ENCODE assay signal across 8 cellular contexts in genomic region chr10:132904169-132904813, GRCh38. TPM values are rescaled to one million over a fixed set of nuclear protein-coding genes. Genes with fewer than 3 reads are reported as not detected.
DNase-seq lines count a peak whose midpoint lies in the region; ATAC-seq, FAIRE-seq and TF ChIP-seq lines count a peak whose summit lies in the region.

No MANE protein-coding gene starts in this region.

- H3K79me2 ChIP-seq in OCI-LY3 (ENCODE audit: low read length): no peaks in the 10 kb centered on the region

- no peak overlapping the region for H3K4me3 ChIP-seq in GM12875 (ENCODE audit: low read depth, low read length)
- no peak overlapping the region for H3K4me3 ChIP-seq in OCI-LY3 (ENCODE audit: low read length)
- no peak overlapping the region for H3K4me3 ChIP-seq in astrocyte of the spinal cord (ENCODE audit: low read depth, low read length)
- no peak overlapping the region for H3K4me3 ChIP-seq in kidney (ENCODE audit: low read length in 2 of 2)

- no peak overlapping the region for H2AFZ ChIP-seq in OCI-LY3 (ENCODE audit: low read depth, low read length)

- FAIRE-seq in kidney (lab: Jason Lieb, UNC): no peak

- DNase-seq in AG20443 (ENCODE audit: low spot score): peak; percentile 72
- peak; percentile 14 for DNase-seq in astrocyte of the spinal cord (ENCODE audit: low read depth, low spot score)
- DNase-seq in kidney: peak; percentile 58
- DNase-seq in stimulated activated CD8-positive, alpha-beta memory T cell treated with anti-CD3 and anti-CD28 coated beads, Interleukin-4, amount 100 ng/mL, for 24 hours (ENCODE audit: low read depth): peak; percentile 26

- no peaks in the 10 kb centered on the region for H4K20me1 ChIP-seq in OCI-LY3 (ENCODE audit: insufficient read depth, low read length)

- H3K9me3 ChIP-seq in OCI-LY3 (ENCODE audit: insufficient read depth, low read length) (no peaks in the 10 kb centered on the region), kidney (ENCODE audit: control insufficient read depth in 1 of 2, low read length in 2 of 2) (no peaks in the 10 kb centered on the region)

- H3K9ac ChIP-seq in OCI-LY3 (ENCODE audit: low read length) (no peak overlapping the region), kidney (ENCODE audit: low read length in 2 of 2) (no peak overlapping the region)

- ATAC-seq in GM19328 (IDR thresholded peaks at IDR 0.05; ENCODE audit: unreplicated experiment) (no peak), GM21515 (IDR thresholded peaks at IDR 0.05; ENCODE audit: unreplicated experiment) (no peak)

- TF ChIP-seq CTCF in GM12875 (IDR thresholded peaks at IDR 0.05; ENCODE audit: borderline replicate concordance, insufficient read depth, low read depth, low read length) (peak; percentile 82), OCI-LY3 (IDR thresholded peaks at IDR 0.05; ENCODE audit: low read depth, low read length) (peak; percentile 56), astrocyte of the spinal cord (IDR thresholded peaks at IDR 0.05; ENCODE audit: low read depth, low read length) (peak; percentile 77), kidney (IDR thresholded peaks at IDR 0.05; ENCODE audit: borderline replicate concordance, extremely low read depth, insufficient read depth) (peak; percentile 72)

- H3K36me3 ChIP-seq in OCI-LY3 (replicated peaks; ENCODE audit: low read depth, low read length): no peaks in the 10 kb centered on the region
- H3K36me3 ChIP-seq in kidney (ENCODE audit: control insufficient read depth in 1 of 2, insufficient read depth in 2 of 2, low read length in 2 of 2): no peaks in the 10 kb centered on the region

- in situ Hi-C loops in astrocyte of the spinal cord (cut with HindIII; ENCODE audit: low sequenced_read_pairs): no loop called here

- H3K27ac ChIP-seq in OCI-LY3 (ENCODE audit: low read length): no peak overlapping the region
- H3K27ac ChIP-seq in kidney (ENCODE audit: low read depth in 2 of 2, low read length in 2 of 2): no peak overlapping the region

- no peaks in the 10 kb centered on the region for H3K4me1 ChIP-seq in OCI-LY3 (ENCODE audit: low read length)
- H3K4me1 ChIP-seq in kidney (ENCODE audit: control insufficient read depth in 1 of 2, insufficient read depth in 1 of 2, low read depth in 1 of 2, low read length in 2 of 2): no peaks in the 10 kb centered on the region

- no peak overlapping the region for H3K4me2 ChIP-seq in OCI-LY3 (ENCODE audit: low read length)

- H3K27me3 ChIP-seq in OCI-LY3 (ENCODE audit: low read depth, low read length): no peaks in the 10 kb centered on the region

- intact Hi-C loops in kidney (cut with DNase I): no loop called here

RNA-seq across cellular contexts. Expression of gene CFAP46, which starts 38.1 kb away (rescaled TPM):
- 8.3 TPM for total RNA-seq in kidney
- 3.8 TPM for polyA plus RNA-seq in kidney (ENCODE audit: insufficient read depth, low read depth, low replicate concordance)

Comparison
In these comparisons a context has a peak if more than half of its experiments do, and no peak if none do; other contexts are left out.
1. DNase-seq: peak in every context shown above with its lines; median percentile 72 in AG20443; 58 in kidney; 26 in stimulated activated CD8-positive, alpha-beta memory T cell treated with anti-CD3 and anti-CD28 coated beads, Interleukin-4, amount 100 ng/mL, for 24 hours; 14 in astrocyte of the spinal cord.